In genomic region chr6:13574149-13574570, GRCh38 we compare ENCODE assay signal across 8 cellular contexts. TPM values are rescaled to one million over a fixed set of nuclear protein-coding genes. Genes with fewer than 3 reads are reported as not detected.
DNase-seq lines count a peak whose midpoint lies in the region; ATAC-seq, FAIRE-seq and TF ChIP-seq lines count a peak whose summit lies in the region.

No MANE protein-coding gene starts in this region.

- peaks cover 12% of the 10 kb centered on the region for H3K27me3 Mint-ChIP-seq in GM23338 (ENCODE audit: insufficient read depth, low read depth, poor library complexity)
- H3K27me3 Mint-ChIP-seq in stimulated activated naive CD8-positive, alpha-beta T cell treated with anti-CD3 and anti-CD28 coated beads, Interleukin-15, amount 100 ng/mL, for 72 hours = no peaks in the 10 kb centered on the region

- H3K79me2 ChIP-seq in GM23338 (replicated peaks; ENCODE audit: insufficient read depth) (peaks cover 28% of the 10 kb centered on the region), neural cell (replicated peaks; ENCODE audit: insufficient read depth, low read length) (peaks cover 4% of the 10 kb centered on the region)

- H3F3A ChIP-seq in GM23338 (replicated peaks; ENCODE audit: low read depth) (peaks cover 10% of the 10 kb centered on the region), neural cell (ENCODE audit: insufficient read depth, low read length, poor library complexity, severe bottlenecking) (peaks cover 12% of the 10 kb centered on the region)

- H3K27me3 ChIP-seq in GM23338 (ENCODE audit: insufficient read depth) = no peaks in the 10 kb centered on the region
- H3K27me3 ChIP-seq in neural cell (ENCODE audit: insufficient read depth, low read depth, low read length) = no peaks in the 10 kb centered on the region

- peak overlapping the region; percentile 87 for H3K9ac ChIP-seq in neural cell (ENCODE audit: low read length)

- H3K9me2 ChIP-seq in GM23338 (ENCODE audit: insufficient read depth) (no peaks in the 10 kb centered on the region), neural cell (ENCODE audit: insufficient read depth, low read length) (no peaks in the 10 kb centered on the region)

- peak overlapping the region; percentile 98 for H3K27ac Mint-ChIP-seq in GM23338
- peak overlapping the region; percentile 94 to 99 for H3K27ac Mint-ChIP-seq in stimulated activated naive CD8-positive, alpha-beta T cell treated with anti-CD3 and anti-CD28 coated beads, Interleukin-15, amount 100 ng/mL, for 72 hours

- H3K9me3 Mint-ChIP-seq in GM23338 = no peaks in the 10 kb centered on the region; the same call in 2 of the 3 replicates
- no peaks in the 10 kb centered on the region for H3K9me3 Mint-ChIP-seq in stimulated activated naive CD8-positive, alpha-beta T cell treated with anti-CD3 and anti-CD28 coated beads, Interleukin-15, amount 100 ng/mL, for 72 hours

- H2AFZ ChIP-seq in GM23338 (no peak overlapping the region), neural cell (ENCODE audit: low read depth, low read length) (peak overlapping the region; percentile 99)

- peak; percentile 97 for DNase-seq in ELF-1 (ENCODE audit: low read depth, low spot score)
- peak; percentile 96 for DNase-seq in GM23338 (ENCODE audit: low spot score)
- peak; percentile 92 to 94 for DNase-seq in Kasumi-1 (lab: John Stamatoyannopoulos, UW)
- peak; percentile 81 for DNase-seq in RCC 7860 (ENCODE audit: low spot score)
- peak; percentile 86 for DNase-seq in activated T-helper 9 cell treated with anti-CD3 and anti-CD28 coated beads, Interleukin-2, amount 50 U/mL, for 16 hours (ENCODE audit: low read depth)
- DNase-seq in fibroblast of the aortic adventitia (ENCODE audit: low read depth) = peak; percentile 87
- DNase-seq in stimulated activated naive CD8-positive, alpha-beta T cell treated with anti-CD3 and anti-CD28 coated beads, Interleukin-15, amount 100 ng/mL, for 72 hours = peak; percentile 94 to 96

- H3K36me3 ChIP-seq in GM23338 (ENCODE audit: insufficient read depth) (no peaks in the 10 kb centered on the region), neural cell (ENCODE audit: insufficient read depth, low read length) (no peaks in the 10 kb centered on the region)

- H4K20me1 ChIP-seq in GM23338 (replicated peaks; ENCODE audit: insufficient read depth) = no peaks in the 10 kb centered on the region
- no peaks in the 10 kb centered on the region for H4K20me1 ChIP-seq in neural cell (ENCODE audit: insufficient read depth)

- peak; percentile 62 for TF ChIP-seq RAD21 in neural cell (conservative IDR thresholded peaks at IDR 0.05)

- no peaks in the 10 kb centered on the region; the same call in 2 of the 3 replicates for H3K36me3 Mint-ChIP-seq in GM23338 (ENCODE audit: low read depth)

- no peak for FAIRE-seq in RCC 7860 (lab: Jason Lieb, UNC)

- H3K4me2 ChIP-seq in GM23338 (peak overlapping the region; percentile 94), neural cell (ENCODE audit: low read length) (no peak overlapping the region)

- H3K4me1 Mint-ChIP-seq in GM23338 = peaks cover 29% of the 10 kb centered on the region
- H3K4me1 Mint-ChIP-seq in stimulated activated naive CD8-positive, alpha-beta T cell treated with anti-CD3 and anti-CD28 coated beads, Interleukin-15, amount 100 ng/mL, for 72 hours = peaks cover 29% of the 10 kb centered on the region

- peak overlapping the region; percentile 85 for H3K4me3 Mint-ChIP-seq in GM23338
- peak overlapping the region; percentile 86 to 98 for H3K4me3 Mint-ChIP-seq in stimulated activated naive CD8-positive, alpha-beta T cell treated with anti-CD3 and anti-CD28 coated beads, Interleukin-15, amount 100 ng/mL, for 72 hours

- TF ChIP-seq CTCF in GM23338 (conservative IDR thresholded peaks at IDR 0.05; ENCODE audit: low read depth in 2 of 2) (peak; percentile 22 to 57; a peak in 3 of 4 replicates), fibroblast of the aortic adventitia (IDR thresholded peaks at IDR 0.05; ENCODE audit: insufficient read depth, low read length) (peak; percentile 61), neural cell (IDR thresholded peaks at IDR 0.05; ENCODE audit: poor library complexity, severe bottlenecking) (peak; percentile 77)

- peak; percentile 49 for TF ChIP-seq EP300 in neural cell (conservative IDR thresholded peaks at IDR 0.05; ENCODE audit: poor library complexity, severe bottlenecking)

- peak overlapping the region; percentile 84 for H3K4me3 ChIP-seq in GM23338
- H3K4me3 ChIP-seq in fibroblast of the aortic adventitia (ENCODE audit: low read depth, low read length) = peak overlapping the region; percentile 78
- peak overlapping the region; percentile 91 for H3K4me3 ChIP-seq in neural cell (ENCODE audit: low read length)

- H3K27ac ChIP-seq in GM23338 (ENCODE audit: low read depth) = peak overlapping the region; percentile 99
- peak overlapping the region; percentile 91 for H3K27ac ChIP-seq in neural cell (ENCODE audit: low read length)

- peak; percentile 92 for ATAC-seq in GM23338
- peak; percentile 84 for ATAC-seq in stimulated activated naive CD8-positive, alpha-beta T cell treated with anti-CD3 and anti-CD28 coated beads, Interleukin-15, amount 100 ng/mL, for 72 hours

- H3K9me3 ChIP-seq in neural cell (ENCODE audit: low read length) = peaks cover 6% of the 10 kb centered on the region

- peaks cover 13% of the 10 kb centered on the region for H3K4me1 ChIP-seq in GM23338 (ENCODE audit: insufficient read depth)

TF ChIP-seq in GM23338, 12 proteins besides CTCF, POLR2A, EP300 and RAD21 (continues in another document):
- TF ChIP-seq JUNB (IDR thresholded peaks at IDR 0.05; ENCODE audit: unreplicated experiment) (no peak), CREB1 (CRISPR knock-in tag; IDR thresholded peaks at IDR 0.05; ENCODE audit: low read depth) (0 out of 2 replicates have a peak, but pooled peaks have one; percentile 8), POLR2AphosphoS5 (IDR thresholded peaks at IDR 0.05; ENCODE audit: low read depth) (peak; percentile 17), ZNF114 (CRISPR knock-in tag; IDR thresholded peaks at IDR 0.05) (no peak), NANOG (IDR thresholded peaks at IDR 0.05; ENCODE audit: borderline replicate concordance) (no peak), EZH2phosphoT487 (IDR thresholded peaks at IDR 0.05; ENCODE audit: unreplicated experiment) (no peak), EZH2 (IDR thresholded peaks at IDR 0.05; ENCODE audit: low read depth, unreplicated experiment) (no peak), STAT1 (IDR thresholded peaks at IDR 0.05; ENCODE audit: unreplicated experiment) (no peak)
- TF ChIP-seq, protein P1, sequence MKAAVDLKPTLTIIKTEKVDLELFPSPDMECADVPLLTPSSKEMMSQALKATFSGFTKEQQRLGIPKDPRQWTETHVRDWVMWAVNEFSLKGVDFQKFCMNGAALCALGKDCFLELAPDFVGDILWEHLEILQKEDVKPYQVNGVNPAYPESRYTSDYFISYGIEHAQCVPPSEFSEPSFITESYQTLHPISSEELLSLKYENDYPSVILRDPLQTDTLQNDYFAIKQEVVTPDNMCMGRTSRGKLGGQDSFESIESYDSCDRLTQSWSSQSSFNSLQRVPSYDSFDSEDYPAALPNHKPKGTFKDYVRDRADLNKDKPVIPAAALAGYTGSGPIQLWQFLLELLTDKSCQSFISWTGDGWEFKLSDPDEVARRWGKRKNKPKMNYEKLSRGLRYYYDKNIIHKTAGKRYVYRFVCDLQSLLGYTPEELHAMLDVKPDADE (IDR thresholded peaks at IDR 0.05) = no peak

TF ChIP-seq in neural cell, 6 proteins besides CTCF, POLR2A, EP300 and RAD21:
- peak; percentile 58 for TF ChIP-seq SMC3 (conservative IDR thresholded peaks at IDR 0.05; ENCODE audit: poor library complexity)
- TF ChIP-seq EZH2 (IDR thresholded peaks at IDR 0.05; ENCODE audit: borderline replicate concordance, insufficient read depth, low read length, poor library complexity, severe bottlenecking) = no peak
- TF ChIP-seq MXI1 (conservative IDR thresholded peaks at IDR 0.05; ENCODE audit: poor library complexity, severe bottlenecking) = no peak
- no peak for TF ChIP-seq TAF1 (IDR thresholded peaks at IDR 0.05; ENCODE audit: low read depth)
- no peak for TF ChIP-seq POLR2AphosphoS5 (IDR thresholded peaks at IDR 0.05)
- peak; percentile 1 for TF ChIP-seq REST (IDR thresholded peaks at IDR 0.05; ENCODE audit: borderline replicate concordance)
TF ChIP-seq in neural cell: peak in this region for 2.

RNA-seq across cellular contexts. Expression of gene SIRT5, which starts 0.2 kb away (rescaled TPM):
- 11.8 and 13.1 TPM in 2 replicates for total RNA-seq in GM23338 (2014; rRNA removed; shearing (Covaris generic))
- polyA plus RNA-seq in GM23338 (2016; fragmentation: Nextera tagmentation; extraction: Ambion mirVana) = 7.4 and 9.8 TPM in 2 replicates
- total RNA-seq in fibroblast of the aortic adventitia (ENCODE audit: low replicate concordance) = 4.9 and 8.6 TPM in 2 replicates
- polyA plus RNA-seq in neural cell = 15.9 and 16.5 TPM in 2 replicates
- 15.8 and 18.8 TPM in 2 replicates for polyA minus RNA-seq in neural cell

RNA-seq across cellular contexts. Expression of gene NOL7, which starts 41.0 kb away (rescaled TPM):
- total RNA-seq in GM23338 (2014; rRNA removed; shearing (Covaris generic)) = 97.2 and 110 TPM in 2 replicates
- polyA plus RNA-seq in GM23338 (2016; fragmentation: Nextera tagmentation; extraction: Ambion mirVana) = 251 and 253 TPM in 2 replicates
- total RNA-seq in fibroblast of the aortic adventitia (ENCODE audit: low replicate concordance) = 64.6 and 181 TPM in 2 replicates
- 88.8 and 117 TPM in 2 replicates for polyA plus RNA-seq in neural cell
- 35.1 and 40.9 TPM in 2 replicates for polyA minus RNA-seq in neural cell

Comparison
In these comparisons a context has a peak if more than half of its experiments do, and no peak if none do; other contexts are left out.
1. Peak in every context shown above with its lines: DNase-seq, ATAC-seq, H3K4me3 ChIP-seq and H3K27ac ChIP-seq.